ENCODE assay signal across 12 cellular contexts in genomic region chrX:22950278-22951266, GRCh38. TPM values are rescaled to one million over a fixed set of nuclear protein-coding genes. Genes with fewer than 3 reads are reported as not detected.
DNase-seq lines count a peak whose midpoint lies in the region; TF ChIP-seq lines count a peak whose summit lies in the region.
"Had no signal": no experiment of that assay in that cellular context is flagged by ENCODE, and none has a peak within 500 bp of the region (broad histone marks: within the 10 kb centered on the region; RNA-seq: fewer than 3 reads in every experiment).

No MANE protein-coding gene starts in this region.

- H3K79me2 ChIP-seq in ACC112 (ENCODE audit: control insufficient read depth, insufficient read depth, low read length, unreplicated experiment) = no peaks in the 10 kb centered on the region

- H3K4me3 ChIP-seq in ACC112 (ENCODE audit: low read depth, low read length) = peak overlapping the region; percentile 40; the same call in 1 of the 2 replicates
- H3K4me3 ChIP-seq in HFF-Myc (replicated peaks; ENCODE audit: low read depth, low read length) = no peak overlapping the region
- no peak overlapping the region for H3K4me3 ChIP-seq in HAP-1
- H3K4me3 ChIP-seq: sigmoid colon had no signal

- peak overlapping the region; percentile 78 for H3K27ac ChIP-seq in ACC112 (ENCODE audit: low read depth, low read length)
- H3K27ac ChIP-seq: sigmoid colon had no signal

- DNase-seq in HFF-Myc (ENCODE audit: extremely low read depth, low read depth) = peak; percentile 69
- DNase-seq in T1000 (lab: John Stamatoyannopoulos, UW) = peak; percentile 6
- peak; percentile 56 for DNase-seq in foreskin melanocyte
- no peak for DNase-seq in HAP-1 (ENCODE audit: low spot score in 2 of 2)
- DNase-seq in stimulated activated CD4-positive, alpha-beta T cell treated with anti-CD3 and anti-CD28 coated beads, Interleukin-2, amount 100 ng/mL, for 24 hours = no peak
- DNase-seq in mesenteric fat pad (ENCODE audit: low spot score) = no peak
- no peak for DNase-seq in activated naive CD4-positive, alpha-beta T cell (lab: John Stamatoyannopoulos, UW)
- DNase-seq: aorta, immature natural killer cell, sigmoid colon had no signal

- no peak for TF ChIP-seq CTCF in HFF-Myc (IDR thresholded peaks at IDR 0.05; ENCODE audit: low read depth, low read length, missing control alignments)

- H3K4me1 ChIP-seq in ACC112 (ENCODE audit: control insufficient read depth, insufficient read depth, low read length, unreplicated experiment) (peaks cover 30% of the 10 kb centered on the region), HAP-1 (no peaks in the 10 kb centered on the region)

- in situ Hi-C loops in HAP-1 (cut with MboI; ENCODE audit: low sequenced_read_pairs) = no loop called here

- H3K9me3 ChIP-seq in HAP-1 = no peaks in the 10 kb centered on the region
- H3K9me3 ChIP-seq: sigmoid colon had no signal

- H2AFZ ChIP-seq in ACC112 (ENCODE audit: low read length, unreplicated experiment) = peak overlapping the region; percentile 68

- H3K27me3 ChIP-seq in ACC112 (ENCODE audit: insufficient read depth, low read length) (no peaks in the 10 kb centered on the region), HAP-1 (ENCODE audit: low read depth) (no peaks in the 10 kb centered on the region)
- H3K27me3 ChIP-seq: sigmoid colon had no signal

- no peaks in the 10 kb centered on the region for H3K36me3 ChIP-seq in ACC112 (ENCODE audit: insufficient read depth, low read length)
- H3K36me3 ChIP-seq in HAP-1 (replicated peaks) = no peaks in the 10 kb centered on the region
- H3K36me3 ChIP-seq: sigmoid colon had no signal

RNA-seq across cellular contexts. Expression of gene DDX53, which starts 49.2 kb away (rescaled TPM):
- total RNA-seq in mesenteric fat pad = not detected
- total RNA-seq: aorta, sigmoid colon, WTC11 had no signal

Comparison
In these comparisons a context has a peak if more than half of its experiments do, and no peak if none do; other contexts are left out.
1. DNase-seq: peak in HFF-Myc (single experiment), T1000 (single experiment) and foreskin melanocyte (single experiment); none in HAP-1 (0 of 2), stimulated activated CD4-positive, alpha-beta T cell treated with anti-CD3 and anti-CD28 coated beads, Interleukin-2, amount 100 ng/mL, for 24 hours (0 of 2), mesenteric fat pad (single experiment) and activated naive CD4-positive, alpha-beta T cell (0 of 4).